ENCODE assay signal across 8 cellular contexts in the genomic region with DNA sequence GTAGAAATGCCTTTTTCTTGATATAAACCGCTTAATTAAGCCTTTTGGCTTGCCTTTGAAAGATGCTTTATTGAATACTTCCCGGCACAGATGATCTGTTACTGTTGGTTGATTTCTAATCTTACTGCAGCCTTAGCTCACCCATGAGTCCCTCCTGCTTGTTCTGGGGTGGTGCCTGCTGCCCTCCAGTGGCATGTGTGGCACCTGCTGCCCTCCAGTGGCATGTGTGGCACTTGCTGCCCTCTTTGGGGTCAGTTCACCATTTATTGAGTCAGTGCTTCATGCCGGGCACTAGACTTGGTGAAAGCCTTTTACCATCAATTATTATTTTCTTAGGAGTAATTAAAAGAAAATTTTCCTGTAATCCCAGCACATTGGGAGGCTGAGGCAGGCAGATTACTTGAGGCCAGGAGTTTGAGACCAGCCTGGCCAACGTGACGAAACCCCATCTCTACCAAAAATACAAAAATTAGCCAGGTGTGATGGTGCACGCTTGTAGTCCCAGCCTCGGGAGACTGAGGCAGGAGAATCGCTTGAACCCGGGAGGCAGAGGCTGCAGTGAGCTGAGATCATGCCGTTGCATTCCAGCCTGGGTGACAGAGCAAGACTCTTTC. TPM values are rescaled to one million over a fixed set of nuclear protein-coding genes. Genes with fewer than 3 reads are reported as not detected.
A peak's percentile ranks its signal among the peaks of the same experiment; 100 is the strongest.
DNase-seq lines count a peak whose midpoint lies in the region; ATAC-seq and TF ChIP-seq lines count a peak whose summit lies in the region.

No MANE protein-coding gene starts in this region.

- peak overlapping the region in 1 of 3 donors; percentile 26 for H3K27ac Mint-ChIP-seq in CD4-positive, CD25-positive, alpha-beta regulatory T cell
- H3K27ac Mint-ChIP-seq in nephron progenitor cell = no peak overlapping the region

- peaks cover 9% of the 10 kb centered on the region for H3K36me3 ChIP-seq in CD4-positive, CD25-positive, alpha-beta regulatory T cell (ENCODE audit: control insufficient read depth, insufficient read depth, low read length)
- no peaks in the 10 kb centered on the region for H3K36me3 ChIP-seq in esophagus squamous epithelium

- H3K27ac ChIP-seq in CD4-positive, CD25-positive, alpha-beta regulatory T cell (ENCODE audit: insufficient read depth, low read length, poor library complexity, severe bottlenecking) = no peak overlapping the region
- peak overlapping the region in 2 of 4 donors; percentile 75 to 81 for H3K27ac ChIP-seq in esophagus squamous epithelium

- no peaks in the 10 kb centered on the region for H3K9me3 ChIP-seq in CD4-positive, CD25-positive, alpha-beta regulatory T cell (ENCODE audit: control insufficient read depth in 2 of 2, low read length in 2 of 2)
- H3K9me3 ChIP-seq in esophagus squamous epithelium = no peaks in the 10 kb centered on the region

- H3K27me3 ChIP-seq in CD4-positive, CD25-positive, alpha-beta regulatory T cell (ENCODE audit: control insufficient read depth, insufficient read depth, low read length) = no peaks in the 10 kb centered on the region
- no peaks in the 10 kb centered on the region for H3K27me3 ChIP-seq in esophagus squamous epithelium

- 45 to 63% methylated on average over 10 of the region's 10 CpGs for WGBS in esophagus squamous epithelium, 2 donors

- DNase-seq in CD4-positive, CD25-positive, alpha-beta regulatory T cell = peak; percentile 64 to 82 (median 77)
- DNase-seq in OCI-M1 (lab: John Stamatoyannopoulos, UW) (peak; percentile 86), activated T-cell treated with anti-CD3 and anti-CD28 coated beads for 48 hours (ENCODE audit: low read depth) (peak; percentile 67), esophagus squamous epithelium (lab: John Stamatoyannopoulos, UW) (no peak), nephron progenitor cell (peak; percentile 53)
- DNase-seq in stimulated activated naive CD8-positive, alpha-beta T cell treated with anti-CD3 and anti-CD28 coated beads, Interleukin-15, Interleukin-2, amounts not matched to agents 100 U/mL and 50 U/mL, for 24 hours = peak; percentile 78

- TF ChIP-seq CTCF in esophagus squamous epithelium (IDR thresholded peaks at IDR 0.05) (peak; percentile 74 to 94 (median 86)), nephron progenitor cell (IDR thresholded peaks at IDR 0.05) (peak; percentile 65)

- intact Hi-C loops in esophagus squamous epithelium (cut with DNase I) = loop anchor here (10.0 kb wide), 1 partner anchor 334 kb away; no protein-coding TSS in a partner anchor

- peaks cover 18 to 21% (median 19%) of the 10 kb centered on the region in 4 donors for H3K4me1 Mint-ChIP-seq in CD4-positive, CD25-positive, alpha-beta regulatory T cell
- H3K4me1 Mint-ChIP-seq in nephron progenitor cell = peaks cover 34% of the 10 kb centered on the region

- H3K36me3 Mint-ChIP-seq in CD4-positive, CD25-positive, alpha-beta regulatory T cell = peaks cover 3% of the 10 kb centered on the region
- no peaks in the 10 kb centered on the region for H3K36me3 Mint-ChIP-seq in nephron progenitor cell (ENCODE audit: low read depth)

- peaks cover 3% of the 10 kb centered on the region for H3K4me1 ChIP-seq in CD4-positive, CD25-positive, alpha-beta regulatory T cell (ENCODE audit: control insufficient read depth, insufficient read depth, low read length, poor library complexity, severe bottlenecking)
- H3K4me1 ChIP-seq in esophagus squamous epithelium = peaks cover 13 to 50% (median 27%) of the 10 kb centered on the region in 3 donors

- no peak for TF ChIP-seq POLR2A in esophagus squamous epithelium (IDR thresholded peaks at IDR 0.05)

- H3K4me3 ChIP-seq in CD4-positive, CD25-positive, alpha-beta regulatory T cell (ENCODE audit: low read depth, low read length) = no peak overlapping the region
- H3K4me3 ChIP-seq in esophagus squamous epithelium = no peak overlapping the region

- ATAC-seq in CD4-positive, CD25-positive, alpha-beta regulatory T cell (ENCODE audit: low read depth in 2 of 2) = peak; percentile 92 to 96
- ATAC-seq in HG03108 (IDR thresholded peaks at IDR 0.05; ENCODE audit: unreplicated experiment) = peak; percentile 73
- ATAC-seq in stimulated activated naive CD8-positive, alpha-beta T cell treated with anti-CD3 and anti-CD28 coated beads, Interleukin-15, Interleukin-2, amounts not matched to agents 100 U/mL and 50 U/mL, for 24 hours = peak; percentile 92
- no peak for ATAC-seq in GM19351 (IDR thresholded peaks at IDR 0.05; ENCODE audit: unreplicated experiment)

- H3K27me3 Mint-ChIP-seq in CD4-positive, CD25-positive, alpha-beta regulatory T cell = no peaks in the 10 kb centered on the region
- peaks cover 14% of the 10 kb centered on the region for H3K27me3 Mint-ChIP-seq in nephron progenitor cell (ENCODE audit: low read depth, poor library complexity)

- no peak overlapping the region for H3K4me3 Mint-ChIP-seq in CD4-positive, CD25-positive, alpha-beta regulatory T cell
- no peak overlapping the region for H3K4me3 Mint-ChIP-seq in nephron progenitor cell

- H3K9me3 Mint-ChIP-seq in CD4-positive, CD25-positive, alpha-beta regulatory T cell = no peaks in the 10 kb centered on the region
- H3K9me3 Mint-ChIP-seq in nephron progenitor cell = no peaks in the 10 kb centered on the region

RNA-seq across cellular contexts. Expression of a gene that starts 54.3 kb away (rescaled TPM):
- 52.9 TPM for total RNA-seq in CD4-positive, CD25-positive, alpha-beta regulatory T cell
- polyA plus RNA-seq in CD4-positive, CD25-positive, alpha-beta regulatory T cell = 1 to 10 TPM; 2.8 to 7.2 (median 4.7) TPM
- 10 to 100 TPM in 1 of 4 donors, 1 to 10 TPM in 3; 3.4 to 15.6 (median 5.7) TPM for total RNA-seq in esophagus squamous epithelium
